9 cellular contexts compared by ENCODE assay signal in the genomic region with DNA sequence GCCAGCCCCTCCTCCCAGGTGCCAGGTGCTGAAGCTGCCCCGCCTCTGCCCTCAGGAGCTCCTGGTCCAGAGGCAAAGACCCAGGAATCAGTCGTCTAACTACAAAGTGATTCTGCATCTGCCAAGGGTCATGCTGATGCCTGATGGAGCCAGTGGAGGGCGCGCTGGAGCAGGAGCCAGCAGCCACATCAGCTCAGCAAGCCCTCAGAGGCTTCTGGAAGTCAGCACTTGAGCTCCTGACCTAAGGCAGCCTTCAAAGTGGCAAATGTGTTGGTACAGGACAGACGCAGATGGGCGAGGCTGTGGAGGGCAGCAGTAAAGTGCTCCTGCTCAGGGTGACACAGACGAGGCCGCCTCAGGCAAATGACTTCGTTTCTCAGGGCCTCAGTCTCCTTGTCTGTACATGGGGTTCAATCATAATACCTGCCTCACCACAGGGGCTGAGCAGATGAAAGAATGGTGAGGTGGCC. TPM values are rescaled to one million over a fixed set of nuclear protein-coding genes. Genes with fewer than 3 reads are reported as not detected.
A peak's percentile ranks its signal among the peaks of the same experiment; 100 is the strongest.
DNase-seq lines count a peak whose midpoint lies in the region; ATAC-seq and TF ChIP-seq lines count a peak whose summit lies in the region.
"Had no signal": no experiment of that assay in that cellular context is flagged by ENCODE, and none has a peak within 500 bp of the region (broad histone marks: within the 10 kb centered on the region; RNA-seq: fewer than 3 reads in every experiment).

No MANE protein-coding gene starts in this region.

- H3K4me1 ChIP-seq in esophagus squamous epithelium = peaks cover 5 to 21% (median 7%) of the 10 kb centered on the region in 3 donors

- CTCF ChIA-PET in activated CD4-positive, alpha-beta memory T cell treated with anti-CD3 and anti-CD28 coated beads, Interleukin-2, amount 10 ng/mL, durations not matched to agents 7 days and 5 days (lab: Charles Lee) = interaction anchor here (1.0 to 2.6 kb wide), 20 partner anchors 11 to 423 kb away, joined by 3 to 47 read pairs (median 4); a partner anchor contains a TSS

- H3K4me3 ChIP-seq in esophagus squamous epithelium (no peak overlapping the region), retinal pigment epithelial cell (ENCODE audit: low read length) (no peak overlapping the region)

- H3K4me3 Mint-ChIP-seq in activated CD4-positive, alpha-beta memory T cell treated with anti-CD3 and anti-CD28 coated beads, Interleukin-2, amount 10 ng/mL, durations not matched to agents 7 days and 5 days = no peak overlapping the region

- TF ChIP-seq CTCF in esophagus squamous epithelium (IDR thresholded peaks at IDR 0.05) = peak in 5 of 6 experiments; percentile 35 to 70 (median 46)
- peak; percentile 86 for TF ChIP-seq CTCF in retinal pigment epithelial cell (conservative IDR thresholded peaks at IDR 0.05; ENCODE audit: low read depth, low read length)

- peaks cover 5% of the 10 kb centered on the region for H3K4me1 Mint-ChIP-seq in activated CD4-positive, alpha-beta memory T cell treated with anti-CD3 and anti-CD28 coated beads, Interleukin-2, amount 10 ng/mL, durations not matched to agents 7 days and 5 days

- ATAC-seq in HG03135 (IDR thresholded peaks at IDR 0.05; ENCODE audit: unreplicated experiment) (no peak), HG02970 (IDR thresholded peaks at IDR 0.05; ENCODE audit: low FRiP score, unreplicated experiment) (no peak)

- no peaks in the 10 kb centered on the region for H3K9me3 Mint-ChIP-seq in activated CD4-positive, alpha-beta memory T cell treated with anti-CD3 and anti-CD28 coated beads, Interleukin-2, amount 10 ng/mL, durations not matched to agents 7 days and 5 days

- H3K36me3 ChIP-seq in esophagus squamous epithelium = peaks cover 0 to 92% (median 32%) of the 10 kb centered on the region in 3 donors

- TF ChIP-seq POLR2A in esophagus squamous epithelium (IDR thresholded peaks at IDR 0.05) = no peak

- POLR2A ChIA-PET in activated CD4-positive, alpha-beta memory T cell treated with anti-CD3 and anti-CD28 coated beads, Interleukin-2, amount 10 ng/mL, durations not matched to agents 7 days and 5 days (lab: Charles Lee) = interaction anchor here (1.2 to 2.8 kb wide), 2 partner anchors 29 to 54 kb away, joined by 7 to 12 read pairs; no protein-coding TSS in a partner anchor

- intact Hi-C loops in esophagus squamous epithelium (cut with DNase I) = loop anchor here (10.0 kb wide), 1 partner anchor 89 kb away; no protein-coding TSS in a partner anchor

- H3K27ac ChIP-seq in esophagus squamous epithelium = no peak overlapping the region

- H3K27me3 ChIP-seq in esophagus squamous epithelium = no peaks in the 10 kb centered on the region

- WGBS in esophagus squamous epithelium, 2 donors = 72 to 75% methylated on average over 6 to 7 of the region's 9 CpGs

- peaks cover 27% of the 10 kb centered on the region for H3K36me3 Mint-ChIP-seq in activated CD4-positive, alpha-beta memory T cell treated with anti-CD3 and anti-CD28 coated beads, Interleukin-2, amount 10 ng/mL, durations not matched to agents 7 days and 5 days (ENCODE audit: low read depth)

- H3K27me3 Mint-ChIP-seq in activated CD4-positive, alpha-beta memory T cell treated with anti-CD3 and anti-CD28 coated beads, Interleukin-2, amount 10 ng/mL, durations not matched to agents 7 days and 5 days = no peaks in the 10 kb centered on the region

- peak; percentile 60 for DNase-seq in NCI-H2107 treated with DMSO at 0.1 percent for 48 hours (lab: John Stamatoyannopoulos, UW; ENCODE audit: unreplicated experiment)
- DNase-seq in NCI-H2107 (lab: John Stamatoyannopoulos, UW) = no peak
- peak; percentile 64 for DNase-seq in NCI-H2196 (lab: John Stamatoyannopoulos, UW; ENCODE audit: unreplicated experiment)
- peak; percentile 73 for DNase-seq in activated CD4-positive, alpha-beta memory T cell treated with anti-CD3 and anti-CD28 coated beads, Interleukin-2, amount 10 ng/mL, durations not matched to agents 7 days and 5 days
- DNase-seq in esophagus squamous epithelium (lab: John Stamatoyannopoulos, UW) = no peak
- DNase-seq in retinal pigment epithelial cell (ENCODE audit: low read depth) = no peak

- H3K27ac Mint-ChIP-seq in activated CD4-positive, alpha-beta memory T cell treated with anti-CD3 and anti-CD28 coated beads, Interleukin-2, amount 10 ng/mL, durations not matched to agents 7 days and 5 days = peak overlapping the region; percentile 17

- H3K9me3 ChIP-seq in esophagus squamous epithelium = no peaks in the 10 kb centered on the region

RNA-seq across cellular contexts. Expression of a gene that starts 10.9 kb away (rescaled TPM):
- total RNA-seq in activated CD4-positive, alpha-beta memory T cell treated with anti-CD3 and anti-CD28 coated beads, Interleukin-2, amount 10 ng/mL, durations not matched to agents 7 days and 5 days = 10 to 100 TPM; 11.5 to 12.3 TPM
- total RNA-seq in esophagus squamous epithelium = 10 to 100 TPM in 1 of 4 donors, 1 to 10 TPM in 3; 7.8 to 15.6 (median 8.6) TPM

RNA-seq across cellular contexts. Expression of a gene that starts 27.0 kb away (rescaled TPM):
- total RNA-seq in activated CD4-positive, alpha-beta memory T cell treated with anti-CD3 and anti-CD28 coated beads, Interleukin-2, amount 10 ng/mL, durations not matched to agents 7 days and 5 days = not detected
- total RNA-seq in esophagus squamous epithelium = not detected
- total RNA-seq: urinary bladder had no signal

RNA-seq across cellular contexts. Expression of a gene that starts 33.7 kb away (rescaled TPM):
- 100 to 1,000 TPM; 104 to 107 TPM for total RNA-seq in activated CD4-positive, alpha-beta memory T cell treated with anti-CD3 and anti-CD28 coated beads, Interleukin-2, amount 10 ng/mL, durations not matched to agents 7 days and 5 days
- 1 to 10 TPM; 2.4 to 9.7 (median 6.6) TPM for total RNA-seq in esophagus squamous epithelium

Comparison
In these comparisons a context has a peak if more than half of its experiments do, and no peak if none do; other contexts are left out.
1. DNase-seq: peak in NCI-H2107 treated with DMSO at 0.1 percent for 48 hours (single experiment), NCI-H2196 (single experiment) and activated CD4-positive, alpha-beta memory T cell treated with anti-CD3 and anti-CD28 coated beads, Interleukin-2, amount 10 ng/mL, durations not matched to agents 7 days and 5 days (single experiment); none in NCI-H2107 (single experiment), esophagus squamous epithelium (single experiment) and retinal pigment epithelial cell (single experiment).
2. RNA of a gene that starts 33.7 kb away (total RNA-seq): 104 to 107 TPM in activated CD4-positive, alpha-beta memory T cell treated with anti-CD3 and anti-CD28 coated beads, Interleukin-2, amount 10 ng/mL, durations not matched to agents 7 days and 5 days; 2.4 to 9.7 TPM in esophagus squamous epithelium; every median in the first group is over 4 times any median in the second.